In genomic region chr7:21256310-21256877, GRCh38 we compare ENCODE assay signal across 8 cellular contexts.
DNase-seq lines count a peak whose midpoint lies in the region; ATAC-seq, FAIRE-seq and TF ChIP-seq lines count a peak whose summit lies in the region.

No MANE protein-coding gene starts in this region.

- FAIRE-seq in TTC549 (lab: Jason Lieb, UNC), result peak; percentile 89

- TF ChIP-seq EP300 in gastroesophageal sphincter (IDR thresholded peaks at IDR 0.05), result no peak
- TF ChIP-seq EP300 in transverse colon (IDR thresholded peaks at IDR 0.05; ENCODE audit: low read depth), result no peak

- H3K36me3 ChIP-seq in right atrium auricular region (no peaks in the 10 kb centered on the region), gastroesophageal sphincter (no peaks in the 10 kb centered on the region), transverse colon (no peaks in the 10 kb centered on the region)

- no peak for ATAC-seq in left ventricle myocardium superior
- no peak for ATAC-seq in gastroesophageal sphincter
- no peak for ATAC-seq in HG03039 (IDR thresholded peaks at IDR 0.05; ENCODE audit: unreplicated experiment)

- no peak overlapping the region for H3K4me3 ChIP-seq in right atrium auricular region
- H3K4me3 ChIP-seq in gastroesophageal sphincter, result no peak overlapping the region
- no peak overlapping the region for H3K4me3 ChIP-seq in transverse colon

- H3K27me3 ChIP-seq in right atrium auricular region (peaks cover 0 to 4% of the 10 kb centered on the region in 2 donors), gastroesophageal sphincter (peaks cover 74% of the 10 kb centered on the region), transverse colon (peaks cover 70% of the 10 kb centered on the region)

- no peak overlapping the region for H3K27ac ChIP-seq in right atrium auricular region
- H3K27ac ChIP-seq in gastroesophageal sphincter, result no peak overlapping the region
- no peak overlapping the region for H3K27ac ChIP-seq in transverse colon

- peak; percentile 18 to 58 for TF ChIP-seq CTCF in right atrium auricular region (IDR thresholded peaks at IDR 0.05)
- peak in 3 of 4 experiments; percentile 23 to 47 (median 33) for TF ChIP-seq CTCF in gastroesophageal sphincter (IDR thresholded peaks at IDR 0.05)
- TF ChIP-seq CTCF in transverse colon (IDR thresholded peaks at IDR 0.05), result peak; percentile 36 to 49 (median 42)

- TF ChIP-seq POLR2A in gastroesophageal sphincter (IDR thresholded peaks at IDR 0.05) (no peak), transverse colon (IDR thresholded peaks at IDR 0.05) (no peak)

- H3K4me1 ChIP-seq in right atrium auricular region (no peaks in the 10 kb centered on the region), gastroesophageal sphincter (no peaks in the 10 kb centered on the region), transverse colon (no peaks in the 10 kb centered on the region)

- 6 to 9% methylated on average over 3 of the region's 3 CpGs for WGBS in gastroesophageal sphincter (ENCODE audit: low coverage in 1 of 2), 2 donors
- WGBS in transverse colon (ENCODE audit: low coverage in 1 of 2), 2 donors, result 4 to 8% methylated on average over 3 of the region's 3 CpGs

- DNase-seq in right atrium auricular region (ENCODE audit: low spot score) (no peak), left ventricle myocardium superior (no peak), NCI-H1105 treated with DMSO at 0.1 percent for 48 hours (lab: John Stamatoyannopoulos, UW) (peak; percentile 49), transverse colon (no peak), NCI-H187 treated with DMSO at 0.1 percent for 48 hours (lab: John Stamatoyannopoulos, UW) (no peak)

- in situ Hi-C loops in transverse colon (cut with MboI; ENCODE audit: low pct_ligation_motif_present in 1 of 4, low pct_unique_long_range_greater_than_20kb in 1 of 4, low sequenced_read_pairs in 3 of 4), result loop anchor here (5.0 to 25.0 kb wide), 5 partner anchors 248 to 756 kb away; partner anchors contain the start of gene SP8 (in 3 of the 4)

- intact Hi-C loops in left ventricle myocardium superior (cut with micrococcal nuclease) (loop anchor here (5.0 kb wide), 2 partner anchors 251 to 511 kb away; no protein-coding TSS in a partner anchor), transverse colon (cut with DNase I; ENCODE audit: low total_unique reads) (no loop called here)

- H3K9me3 ChIP-seq in right atrium auricular region, result no peaks in the 10 kb centered on the region
- H3K9me3 ChIP-seq in gastroesophageal sphincter, result no peaks in the 10 kb centered on the region
- H3K9me3 ChIP-seq in transverse colon, result no peaks in the 10 kb centered on the region
